8 cellular contexts compared by ENCODE assay signal in the genomic region with DNA sequence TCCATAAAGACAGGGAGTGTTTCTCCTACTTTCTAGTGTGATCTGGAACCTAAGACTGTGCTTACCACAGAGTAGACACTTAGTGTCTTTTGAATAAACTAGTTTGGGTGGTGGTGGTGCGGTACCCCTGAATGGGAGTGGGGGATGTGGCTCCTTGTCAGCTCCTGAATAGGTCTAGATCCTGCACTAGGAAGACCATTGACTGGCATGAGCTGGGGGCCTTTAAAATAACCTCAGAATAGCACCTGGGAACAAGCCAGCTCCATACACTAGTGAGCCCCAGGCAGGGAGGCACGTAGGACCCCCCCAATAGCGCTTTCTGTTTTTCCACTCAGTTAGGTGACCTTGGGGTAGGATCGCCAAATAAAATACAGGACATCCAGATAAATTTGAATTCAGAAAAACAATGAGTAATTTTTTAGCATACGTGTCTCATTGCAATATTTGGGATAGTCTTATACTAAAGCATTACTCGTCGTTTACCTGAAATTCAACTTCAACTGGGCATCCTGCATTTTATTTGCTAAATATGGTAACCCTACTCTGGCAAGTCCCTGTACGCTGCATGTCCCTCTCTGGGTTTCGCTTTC. TPM values are rescaled to one million over a fixed set of nuclear protein-coding genes. Genes with fewer than 3 reads are reported as not detected.
A peak's percentile ranks its signal among the peaks of the same experiment; 100 is the strongest.
DNase-seq lines count a peak whose midpoint lies in the region; ATAC-seq, FAIRE-seq and TF ChIP-seq lines count a peak whose summit lies in the region.

No MANE protein-coding gene starts in this region.

- H3K79me2 ChIP-seq in GM12878 (ENCODE audit: control insufficient read depth, insufficient read depth, low read length), result peaks cover 15% of the 10 kb centered on the region

- peaks cover 12% of the 10 kb centered on the region for H3K36me3 Mint-ChIP-seq in type B pancreatic cell

- H3K9me3 ChIP-seq in GM12878 (replicated peaks; ENCODE audit: control insufficient read depth, insufficient read depth, low read length) (no peaks in the 10 kb centered on the region), lung (ENCODE audit: control insufficient read depth in 2 of 2, insufficient read depth in 1 of 2, low read length in 1 of 2) (no peaks in the 10 kb centered on the region)

- peak; percentile 54 for DNase-seq in activated effector memory CD4-positive, alpha-beta T cell treated with anti-CD3 and anti-CD28 coated beads, Interleukin-2, amount 50 U/mL, for 16 hours
- no peak for DNase-seq in activated effector memory CD4-positive, alpha-beta T cell treated with Interleukin-2 at 50 U/mL for 16 hours
- DNase-seq in GM12878 (ENCODE audit: low read depth, low spot score) (no peak), lung (ENCODE audit: low spot score) (no peak), type B pancreatic cell (ENCODE audit: extremely low spot score, unreplicated experiment) (peak; percentile 39), NCI-H2029 (lab: John Stamatoyannopoulos, UW) (no peak), GM03348 (ENCODE audit: low spot score) (no peak)

- H3K9me3 Mint-ChIP-seq in type B pancreatic cell, result peaks cover 6% of the 10 kb centered on the region

- peak overlapping the region; percentile 86 for H3K4me2 ChIP-seq in GM12878 (ENCODE audit: control insufficient read depth, insufficient read depth)

- intact Hi-C loops in GM12878 (cut with micrococcal nuclease; ENCODE audit: unreplicated experiment), result loop anchor here (2.0 to 10.0 kb wide), 4 partner anchors 28 to 218 kb away; a partner anchor contains a TSS

- H3K4me1 ChIP-seq in GM12878 (ENCODE audit: control insufficient read depth, insufficient read depth, low read length), result peaks cover 16% of the 10 kb centered on the region
- peaks cover 3 to 6% of the 10 kb centered on the region in 2 donors for H3K4me1 ChIP-seq in lung (ENCODE audit: control insufficient read depth in 2 of 2, insufficient read depth in 2 of 2, low read length in 2 of 2)

- peak overlapping the region; percentile 95 for H2AFZ ChIP-seq in GM12878 (ENCODE audit: control insufficient read depth, low read depth, low read length)

- CTCF ChIA-PET in GM12878 (lab: Yijun Ruan, JAX), result interaction anchor here (0.5 to 6.0 kb wide), 19 partner anchors 11 to 345 kb away, joined by 3 to 51 read pairs (median 4); a partner anchor contains a TSS

- SMC1A ChIA-PET in GM12878 (lab: Charles Lee; ENCODE audit: uncharacterized antibody, unreplicated experiment), result interaction anchor here (0.8 to 2.3 kb wide), 14 partner anchors 10 to 345 kb away, joined by 3 to 11 read pairs (median 3); a partner anchor contains a TSS

- no peak for TF ChIP-seq RAD21 in GM12878 (IDR thresholded peaks at IDR 0.05; ENCODE audit: insufficient read depth, low read depth, low read length)

- H3K4me1 Mint-ChIP-seq in type B pancreatic cell (ENCODE audit: unreplicated experiment), result peaks cover 17% of the 10 kb centered on the region

- peaks cover 5% of the 10 kb centered on the region for H3K27me3 Mint-ChIP-seq in type B pancreatic cell

- H4K20me1 ChIP-seq in GM12878 (ENCODE audit: control insufficient read depth, insufficient read depth), result no peaks in the 10 kb centered on the region

- no peak for TF ChIP-seq CTCF in GM12878 (IDR thresholded peaks at IDR 0.05 in 2 of 3, conservative IDR thresholded peaks at IDR 0.05 in 1 of 3; ENCODE audit: control insufficient read depth in 2 of 3, extremely low read depth in 1 of 3, insufficient read depth in 1 of 3, low read depth in 3 of 3, low read length in 3 of 3)
- TF ChIP-seq CTCF in lung (IDR thresholded peaks at IDR 0.05; ENCODE audit: control extremely low read depth, extremely low read depth), result no peak
- no peak for TF ChIP-seq CTCF in type B pancreatic cell (conservative IDR thresholded peaks at IDR 0.05)

- WGBS in GM12878 (ENCODE audit: insufficient coverage, insufficient replicate concordance, low lambda C conversion rate, missing lambda C conversion rate), result 19% methylated on average over 9 of the region's 9 CpGs
- 28 to 31% methylated on average over 9 of the region's 9 CpGs for WGBS in lung, 2 donors

- TSS peak; percentile 92 for BruUV-seq in GM12878 (replicated peaks; lab: Mats Ljungman, UMichigan)

- RAD21 ChIA-PET in GM12878 (lab: Charles Lee; ENCODE audit: unreplicated experiment), result interaction anchor here (0.8 to 1.5 kb wide), 11 partner anchors 9 to 1019 kb away, joined by 3 to 7 read pairs (median 3); a partner anchor contains a TSS

- ATAC-seq in GM12878, result peak; percentile 43
- ATAC-seq in lung (ENCODE audit: insufficient read depth, low FRiP score), result no peak
- ATAC-seq in GM19452 (IDR thresholded peaks at IDR 0.05; ENCODE audit: unreplicated experiment), result no peak

- H3K27me3 ChIP-seq in GM12878 (replicated peaks in 1 of 2; ENCODE audit: control insufficient read depth in 2 of 2, insufficient read depth in 2 of 2, low read length in 1 of 2) (no peaks in the 10 kb centered on the region), lung (ENCODE audit: control insufficient read depth, insufficient read depth) (no peaks in the 10 kb centered on the region)

- H3K4me3 Mint-ChIP-seq in type B pancreatic cell, result peak overlapping the region; percentile 95

- H3K36me3 ChIP-seq in GM12878 (ENCODE audit: control insufficient read depth in 2 of 2, insufficient read depth in 2 of 2, low read length in 1 of 2), result no peaks in the 10 kb centered on the region
- H3K36me3 ChIP-seq in lung (ENCODE audit: control insufficient read depth in 2 of 2, insufficient read depth in 2 of 2, low read length in 2 of 2), result no peaks in the 10 kb centered on the region

- H3K4me3 ChIP-seq in GM12878 (peak overlapping the region; percentile 97), lung (peak overlapping the region; percentile 77)

- TF ChIP-seq EP300 in GM12878 (IDR thresholded peaks at IDR 0.05; ENCODE audit: borderline replicate concordance in 1 of 2, control insufficient read depth in 1 of 2, low read depth in 2 of 2, low read length in 2 of 2), result no peak

- POLR2A ChIA-PET in GM12878 (lab: Charles Lee), result interaction anchor here (0.6 to 1.7 kb wide), 13 partner anchors 11 to 336 kb away, joined by 3 to 11 read pairs (median 3); a partner anchor contains a TSS

- in situ Hi-C loops in GM12878 (cut with MboI), result no loop called here

- H3K27ac ChIP-seq in GM12878 (ENCODE audit: control insufficient read depth, insufficient read depth) (peak overlapping the region; percentile 97), lung (ENCODE audit: low read depth in 1 of 2, low read length in 1 of 2) (peak overlapping the region; percentile 82 to 90)

- H3K9ac ChIP-seq in GM12878 (ENCODE audit: control insufficient read depth, insufficient read depth, low read length), result peak overlapping the region; percentile 98

- peak overlapping the region; percentile 94 for H3K27ac Mint-ChIP-seq in type B pancreatic cell

- no peak for FAIRE-seq in GM12878 (lab: Jason Lieb, UNC)

- no peak for TF ChIP-seq POLR2A in GM12878 (IDR thresholded peaks at IDR 0.05; ENCODE audit: low read depth, low read length)

TF ChIP-seq in GM12878, 131 proteins besides CTCF, POLR2A, EP300 and RAD21 (continues in another document):
- no peak; the same call in 1 of the 2 replicates for TF ChIP-seq NFIC (IDR thresholded peaks at IDR 0.05; ENCODE audit: low read depth, low read length)
- TF ChIP-seq RCOR1 (conservative IDR thresholded peaks at IDR 0.05; ENCODE audit: low read depth, low read length), result no peak

RNA-seq across cellular contexts. Expression of a gene that starts 45.6 kb away (rescaled TPM):
- total RNA-seq in GM12878 (2013; cell fraction: nucleolus; rRNA removed), result 0.69 and 0.88 TPM in 2 replicates
- total RNA-seq in GM12878 (2014; rRNA removed) (0.16 and 0.85 TPM in 2 replicates), GM12878 (2014; rRNA removed; fragmentation: Illumina TruSeq; extraction: Trizol) (0.31 TPM in 1 of 2 replicates, not detected in the other), GM12878 (2021) (0.19 and 0.31 TPM in 2 replicates), lung (10 to 100 TPM in 1 of 2 donors, 1 to 10 TPM in 1; 6.2 to 12.8 TPM), type B pancreatic cell (ENCODE audit: low replicate concordance) (5.1 and 8.9 TPM in 2 replicates)
- 2.5 TPM for polyA plus RNA-seq in GM12878 (2011; ENCODE audit: low read depth)
- polyA plus RNA-seq in GM12878 (2011; rRNA removed) (0.04 and 0.14 TPM in 2 replicates), GM12878 (2014; fragmentation: Illumina TruSeq; extraction: Trizol) (0.03 and 0.12 TPM in 2 replicates), GM12878 (2014; fragmentation: Nextera tagmentation; extraction: Ambion mirVana) (under 1 TPM; 0.02 to 0.05 TPM), GM12878 (2014; rRNA removed) (0.15 and 0.52 TPM in 2 replicates), GM12878 (2016; fragmentation: Nextera tagmentation; extraction: Ambion mirVana) (under 1 TPM; 0.33 to 0.35 TPM), lung (1 to 10 TPM; 1.2 to 1.5 TPM)
- polyA plus RNA-seq in GM12878 (2011; cell fraction: cytosol; rRNA removed), result 0.18 and 0.22 TPM in 2 replicates
- 0.25 and 0.44 TPM in 2 replicates for polyA plus RNA-seq in GM12878 (2011; cell fraction: nucleus; rRNA removed)
- 0.34 and 0.55 TPM in 2 replicates for polyA plus RNA-seq in GM12878 (2012)
- polyA minus RNA-seq in GM12878 (2011; rRNA and poly(A)+ RNA removed), result 0.15 TPM in 1 of 2 replicates, not detected in the other
- not detected in 2 replicates for polyA minus RNA-seq in GM12878 (2011; cell fraction: cytosol; rRNA and poly(A)+ RNA removed)
- 0.36 and 0.86 TPM in 2 replicates for polyA minus RNA-seq in GM12878 (2011; cell fraction: nucleus; rRNA and poly(A)+ RNA removed)

RNA-seq across cellular contexts. Expression of a gene that starts 55.3 kb away (rescaled TPM):
- 4.5 and 5.4 TPM in 2 replicates for total RNA-seq in GM12878 (2013; cell fraction: nucleolus; rRNA removed)
- total RNA-seq in GM12878 (2014; rRNA removed) (1.2 and 2.2 TPM in 2 replicates), GM12878 (2014; rRNA removed; fragmentation: Illumina TruSeq; extraction: Trizol) (0.69 and 1.0 TPM in 2 replicates), GM12878 (2021) (4.1 and 4.2 TPM in 2 replicates), lung (1 to 10 TPM; 4.2 to 6.7 TPM), type B pancreatic cell (ENCODE audit: low replicate concordance) (14.0 and 20.8 TPM in 2 replicates)
- 1.2 TPM for polyA plus RNA-seq in GM12878 (2011; ENCODE audit: low read depth)
- polyA plus RNA-seq in GM12878 (2011; rRNA removed) (0.37 and 0.99 TPM in 2 replicates), GM12878 (2014; fragmentation: Illumina TruSeq; extraction: Trizol) (2.7 and 2.8 TPM in 2 replicates), GM12878 (2014; fragmentation: Nextera tagmentation; extraction: Ambion mirVana) (under 1 TPM; 0.52 to 0.55 TPM), GM12878 (2014; rRNA removed) (2.6 and 2.8 TPM in 2 replicates), GM12878 (2016; fragmentation: Nextera tagmentation; extraction: Ambion mirVana) (1 to 10 TPM; 1.9 TPM), lung (1 to 10 TPM; 2.6 to 4.4 TPM)
- polyA plus RNA-seq in GM12878 (2011; cell fraction: cytosol; rRNA removed), result 1.3 and 1.4 TPM in 2 replicates
- polyA plus RNA-seq in GM12878 (2011; cell fraction: nucleus; rRNA removed), result 4.2 and 7.0 TPM in 2 replicates
- polyA plus RNA-seq in GM12878 (2012), result 2.1 and 2.7 TPM in 2 replicates
- 1.1 and 1.7 TPM in 2 replicates for polyA minus RNA-seq in GM12878 (2011; rRNA and poly(A)+ RNA removed)
- polyA minus RNA-seq in GM12878 (2011; cell fraction: cytosol; rRNA and poly(A)+ RNA removed), result 0.62 and 1.1 TPM in 2 replicates
- 1.5 and 2.0 TPM in 2 replicates for polyA minus RNA-seq in GM12878 (2011; cell fraction: nucleus; rRNA and poly(A)+ RNA removed)

Comparison
In these comparisons a context has a peak if more than half of its experiments do, and no peak if none do; other contexts are left out.
1. DNase-seq: peak in activated effector memory CD4-positive, alpha-beta T cell treated with anti-CD3 and anti-CD28 coated beads, Interleukin-2, amount 50 U/mL, for 16 hours (single experiment) and type B pancreatic cell (single experiment); none in activated effector memory CD4-positive, alpha-beta T cell treated with Interleukin-2 at 50 U/mL for 16 hours (single experiment), GM12878 (single experiment), lung (single experiment), NCI-H2029 (single experiment) and GM03348 (single experiment).